Comparison of ENCODE assay signal across 12 cellular contexts in the genomic region with DNA sequence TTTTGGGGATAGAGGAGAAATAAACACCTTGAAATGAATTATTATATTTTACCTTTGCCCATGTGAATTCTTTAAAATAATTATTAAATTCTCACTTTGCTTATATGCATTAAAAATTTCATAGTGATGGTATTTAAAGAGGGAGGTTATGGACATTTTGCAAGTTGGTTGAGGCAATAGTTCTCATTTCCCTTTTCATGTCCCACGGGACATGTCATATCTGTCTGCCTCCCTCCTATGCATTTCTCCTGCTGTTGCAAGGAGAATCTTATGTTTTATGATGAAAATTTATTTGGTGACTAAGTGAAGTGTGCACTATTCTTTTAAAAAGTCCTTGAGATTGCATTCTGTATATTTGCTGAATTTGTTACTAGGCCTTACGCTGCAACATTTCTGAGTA.
A peak's percentile ranks its signal among the peaks of the same experiment; 100 is the strongest.
DNase-seq lines count a peak whose midpoint lies in the region; ATAC-seq, FAIRE-seq and TF ChIP-seq lines count a peak whose summit lies in the region.
"Had no signal": no experiment of that assay in that cellular context is flagged by ENCODE, and none has a peak within 500 bp of the region (broad histone marks: within the 10 kb centered on the region; RNA-seq: fewer than 3 reads in every experiment).

No MANE protein-coding gene starts in this region.

- peaks cover 62 to 94% (median 76%) of the 10 kb centered on the region in 4 donors for H3K4me1 Mint-ChIP-seq in CD4-positive, alpha-beta memory T cell
- peaks cover 94 to 97% of the 10 kb centered on the region in 2 donors for H3K4me1 Mint-ChIP-seq in immature natural killer cell

- peaks cover 3% of the 10 kb centered on the region for H3K36me3 ChIP-seq in CD4-positive, alpha-beta memory T cell (ENCODE audit: insufficient read depth, low read length)
- no peaks in the 10 kb centered on the region for H3K36me3 ChIP-seq in Panc1 (ENCODE audit: control insufficient read depth, insufficient read depth, low read length)

- peak overlapping the region; percentile 91 to 97 (median 93) for H3K27ac Mint-ChIP-seq in CD4-positive, alpha-beta memory T cell
- peak overlapping the region; percentile 90 to 98 (median 97) for H3K27ac Mint-ChIP-seq in immature natural killer cell

- POLR2A ChIA-PET in CD4-positive, alpha-beta memory T cell (lab: Charles Lee; ENCODE audit: partially characterized antibody), result interaction anchor here (1.3 to 6.0 kb wide), 3 partner anchors 10 to 66 kb away, joined by 3 to 44 read pairs (median 7); no protein-coding TSS in a partner anchor
- POLR2A ChIA-PET in Panc1 (lab: Charles Lee), result no interaction called here

- no peak for TF ChIP-seq POLR2A in H54 (IDR thresholded peaks at IDR 0.05; ENCODE audit: low read depth, low read length)

- CTCF ChIA-PET in CD4-positive, alpha-beta memory T cell (lab: Charles Lee; ENCODE audit: partially characterized antibody), result interaction anchor here (0.8 to 1.3 kb wide), 4 partner anchors 8 to 133 kb away, joined by 3 to 4 read pairs (median 4); no protein-coding TSS in a partner anchor
- CTCF ChIA-PET in Panc1 (lab: Charles Lee), result no interaction called here

- in situ Hi-C loops in Panc1 (cut with HindIII; ENCODE audit: low pct_unique_long_range_greater_than_20kb, low sequenced_read_pairs), result no loop called here

- no peaks in the 10 kb centered on the region for H3K9me3 ChIP-seq in CD4-positive, alpha-beta memory T cell (ENCODE audit: control insufficient read depth in 1 of 2, low read length in 2 of 2)
- H3K9me3 ChIP-seq in Panc1 (ENCODE audit: control insufficient read depth, insufficient read depth, low read depth, low read length), result no peaks in the 10 kb centered on the region

- intact Hi-C loops in CD4-positive, alpha-beta memory T cell (cut with micrococcal nuclease), result loop anchor here (5.0 kb wide), 3 partner anchors 35 to 130 kb away; no protein-coding TSS in a partner anchor
- intact Hi-C loops in Panc1 (cut with micrococcal nuclease; ENCODE audit: unreplicated experiment), result no loop called here

- H3K4me3 ChIP-seq in CD4-positive, alpha-beta memory T cell (ENCODE audit: low read length in 2 of 2), result peak overlapping the region; percentile 3 to 23
- H3K4me3 ChIP-seq in Panc1 (ENCODE audit: low read depth in 2 of 2, low read length in 2 of 2), result no peak overlapping the region

- peaks cover 9 to 13% of the 10 kb centered on the region in 2 donors for H3K36me3 Mint-ChIP-seq in CD4-positive, alpha-beta memory T cell
- peaks cover 8 to 14% (median 10%) of the 10 kb centered on the region in 3 donors for H3K36me3 Mint-ChIP-seq in immature natural killer cell

- H3K27ac ChIP-seq in CD4-positive, alpha-beta memory T cell (ENCODE audit: low read depth, low read length), result peak overlapping the region; percentile 61
- peak overlapping the region; percentile 90 for H3K27ac ChIP-seq in Panc1 (ENCODE audit: low read length)

- no peak for ATAC-seq in Panc1
- ATAC-seq in GM18858 (IDR thresholded peaks at IDR 0.05; ENCODE audit: unreplicated experiment), result no peak
- ATAC-seq: WTC11 had no signal

- peak; percentile 93 for FAIRE-seq in GM19239 (lab: Jason Lieb, UNC)
- no peak for FAIRE-seq in H54 (lab: Jason Lieb, UNC)

- H3K9me3 Mint-ChIP-seq in CD4-positive, alpha-beta memory T cell, result no peaks in the 10 kb centered on the region
- no peaks in the 10 kb centered on the region for H3K9me3 Mint-ChIP-seq in immature natural killer cell

- peak overlapping the region; percentile 76 to 87 (median 82) for H3K4me3 Mint-ChIP-seq in CD4-positive, alpha-beta memory T cell
- peak overlapping the region; percentile 76 to 93 (median 84) for H3K4me3 Mint-ChIP-seq in immature natural killer cell
- H3K4me3 Mint-ChIP-seq: brain, WTC11 had no signal

- H3K27me3 ChIP-seq in CD4-positive, alpha-beta memory T cell (ENCODE audit: insufficient read depth, low read length), result no peaks in the 10 kb centered on the region
- H3K27me3 ChIP-seq in Panc1 (ENCODE audit: control insufficient read depth, insufficient read depth, low read length), result no peaks in the 10 kb centered on the region

- BruUV-seq in Panc1 (replicated peaks; lab: Mats Ljungman, UMichigan), result no TSS peak

- no peaks in the 10 kb centered on the region for H3K27me3 Mint-ChIP-seq in CD4-positive, alpha-beta memory T cell
- peaks cover 0 to 7% (median 6%) of the 10 kb centered on the region in 3 donors for H3K27me3 Mint-ChIP-seq in immature natural killer cell (ENCODE audit: low read depth in 3 of 3)
- H3K27me3 Mint-ChIP-seq: brain had no signal

- no peak for DNase-seq in CD4-positive, alpha-beta memory T cell
- DNase-seq in GM19239 (ENCODE audit: insufficient read length, low spot score) (no peak), Panc1 (ENCODE audit: low read depth, low spot score) (no peak), immature natural killer cell (no peak), H54 (ENCODE audit: insufficient read length, low spot score) (no peak), nucleus accumbens (lab: John Stamatoyannopoulos, UW) (no peak)
- DNase-seq in stimulated activated naive CD4-positive, alpha-beta T cell treated with Interleukin-2 at 50 U/mL for 16 hours (lab: John Stamatoyannopoulos, UW), result no peak
- DNase-seq: foreskin fibroblast, Kasumi-1 had no signal

- no peak for TF ChIP-seq CTCF in Panc1 (IDR thresholded peaks at IDR 0.05)

- peaks cover 96% of the 10 kb centered on the region for H3K4me1 ChIP-seq in CD4-positive, alpha-beta memory T cell (ENCODE audit: insufficient read depth, low read length)
- H3K4me1 ChIP-seq in Panc1 (ENCODE audit: control insufficient read depth, insufficient read depth, low read length), result peaks cover 57% of the 10 kb centered on the region

Comparison
In these comparisons a context has a peak if more than half of its experiments do, and no peak if none do; other contexts are left out.
1. H3K4me3 ChIP-seq: peak in CD4-positive, alpha-beta memory T cell (2 of 2); none in Panc1 (0 of 2).